7 cellular contexts compared by ENCODE assay signal in genomic region chr4:103934178-103934789, GRCh38.
DNase-seq lines count a peak whose midpoint lies in the region; ATAC-seq and TF ChIP-seq lines count a peak whose summit lies in the region.

No MANE protein-coding gene starts in this region.

- no peak overlapping the region for H3K4me3 ChIP-seq in mammary epithelial cell (replicated peaks in 1 of 3; ENCODE audit: insufficient read depth in 1 of 3, low read depth in 2 of 3, low read length in 3 of 3)

- DNase-seq in EL (peak; percentile 26), NCI-H510A treated with DMSO at 0.1 percent for 48 hours (lab: John Stamatoyannopoulos, UW) (peak; percentile 65), mammary epithelial cell (peak; percentile 25), lung microvascular endothelial cell (ENCODE audit: low read depth in 2 of 2) (peak; percentile 48 to 59)
- no peak for DNase-seq in activated effector memory CD4-positive, alpha-beta T cell treated with anti-CD3 and anti-CD28 coated beads, Interleukin-2, amount 50 U/mL, for 16 hours

- ATAC-seq in GM19324 (IDR thresholded peaks at IDR 0.05; ENCODE audit: low FRiP score, unreplicated experiment), result peak; percentile 68
- ATAC-seq in HG03280 (IDR thresholded peaks at IDR 0.05; ENCODE audit: unreplicated experiment), result peak; percentile 83

- H2AFZ ChIP-seq in mammary epithelial cell (ENCODE audit: low read depth, low read length), result no peak overlapping the region

- BruUV-seq in mammary epithelial cell (replicated peaks; lab: Mats Ljungman, UMichigan), result no TSS peak

- dilution Hi-C loops in mammary epithelial cell (cut with HindIII; ENCODE audit: low sequenced_read_pairs), result no loop called here

- H3K27me3 ChIP-seq in mammary epithelial cell (ENCODE audit: insufficient read depth, low read length), result no peaks in the 10 kb centered on the region

- H3K4me1 ChIP-seq in mammary epithelial cell (ENCODE audit: insufficient read depth, low read length), result no peaks in the 10 kb centered on the region

- H3K27ac ChIP-seq in mammary epithelial cell (ENCODE audit: insufficient read depth, low read depth, low read length), result no peak overlapping the region

- no peak overlapping the region for H3K9ac ChIP-seq in mammary epithelial cell (ENCODE audit: insufficient read depth, low read length)

- no peaks in the 10 kb centered on the region for H4K20me1 ChIP-seq in mammary epithelial cell (ENCODE audit: insufficient read depth, low read length)

- intact Hi-C loops in mammary epithelial cell (cut with micrococcal nuclease), result loop anchor here (1.0 to 10.0 kb wide), 4 partner anchors 147 to 1309 kb away; no protein-coding TSS in a partner anchor

- WGBS in mammary epithelial cell (ENCODE audit: low coverage, missing lambda C conversion rate), result 27% methylated on average over 2 of the region's 2 CpGs

- peak; percentile 65 to 78 for TF ChIP-seq CTCF in mammary epithelial cell (conservative IDR thresholded peaks at IDR 0.05 in 1 of 2, IDR thresholded peaks at IDR 0.05 in 1 of 2; ENCODE audit: extremely low read depth in 1 of 2, insufficient read depth in 1 of 2, low read depth in 1 of 2, low read length in 2 of 2)

- CTCF ChIA-PET in mammary epithelial cell (lab: Charles Lee; ENCODE audit: low non-redundant PET), result no interaction called here

- H3K9me3 ChIP-seq in mammary epithelial cell (replicated peaks; ENCODE audit: insufficient read depth, low read length), result no peaks in the 10 kb centered on the region

- in situ Hi-C loops in mammary epithelial cell (cut with MboI; ENCODE audit: low sequenced_read_pairs in 2 of 2), result loop anchor here in 1 of 2 donors (25.0 kb wide), 1 partner anchor 447 kb away; no protein-coding TSS in a partner anchor

- H3K79me2 ChIP-seq in mammary epithelial cell (ENCODE audit: insufficient read depth, low read length), result no peaks in the 10 kb centered on the region

- no peaks in the 10 kb centered on the region for H3K36me3 ChIP-seq in mammary epithelial cell (ENCODE audit: insufficient read depth, low read length)

- H3K4me2 ChIP-seq in mammary epithelial cell (ENCODE audit: insufficient read depth, low read depth, low read length), result no peak overlapping the region
